ENCODE assay signal across 1 cellular context in genomic region chr2:145692971-145693478, GRCh38.
TF ChIP-seq lines count a peak whose summit lies in the region.

No MANE protein-coding gene starts in this region.

TF ChIP-seq in K562, 482 proteins besides CTCF, POLR2A, EP300 and RAD21 (continued from another document and continues in another):
- TF ChIP-seq CEBPZ (IDR thresholded peaks at IDR 0.05; ENCODE audit: borderline replicate concordance, low read depth, low read length) (no peak), FOXO4 (CRISPR knock-in tag; IDR thresholded peaks at IDR 0.05) (no peak), MYNN (IDR thresholded peaks at IDR 0.05) (peak; percentile 75; the same call in 1 of the 2 replicates), MYNN (CRISPR knock-in tag; IDR thresholded peaks at IDR 0.05) (no peak), PKNOX1 (IDR thresholded peaks at IDR 0.05) (no peak), ZBTB7A (IDR thresholded peaks at IDR 0.05; ENCODE audit: borderline replicate concordance, control insufficient read depth, low read depth, low read length) (peak; percentile 73), MXD1 (CRISPR knock-in tag; IDR thresholded peaks at IDR 0.05; ENCODE audit: borderline replicate concordance, poor library complexity, severe bottlenecking) (no peak), GTF2B (IDR thresholded peaks at IDR 0.05; ENCODE audit: extremely low read depth, insufficient read length) (no peak), AFF1 (IDR thresholded peaks at IDR 0.05; ENCODE audit: low read depth in 1 of 2, partially characterized antibody in 2 of 2) (peak; percentile 44 to 90), MXI1 (IDR thresholded peaks at IDR 0.05; ENCODE audit: low read depth, low read length) (peak; percentile 33; the same call in 1 of the 2 replicates), HSF4 (CRISPR knock-in tag; IDR thresholded peaks at IDR 0.05; ENCODE audit: borderline replicate concordance) (no peak), ZNF41 (CRISPR knock-in tag; conservative IDR thresholded peaks at IDR 0.05) (no peak), VEZF1 (CRISPR knock-in tag; IDR thresholded peaks at IDR 0.05) (peak; percentile 71), SRSF9 (IDR thresholded peaks at IDR 0.05; ENCODE audit: borderline replicate concordance, low read depth, low read length) (no peak), SMAD2 (IDR thresholded peaks at IDR 0.05; ENCODE audit: low read depth, low read length) (no peak), ETS2 (tag; IDR thresholded peaks at IDR 0.05; ENCODE audit: borderline replicate concordance, poor library complexity, severe bottlenecking) (no peak), CEBPB (tag; IDR thresholded peaks at IDR 0.05) (peak; percentile 100), ELF1 (tag; IDR thresholded peaks at IDR 0.05) (no peak; the same call in 1 of the 2 replicates), POLR2AphosphoS5 (IDR thresholded peaks at IDR 0.05; ENCODE audit: control insufficient read depth, insufficient read depth, low read depth, low read length) (peak; percentile 99), FOXP4 (CRISPR knock-in tag; IDR thresholded peaks at IDR 0.05; ENCODE audit: borderline replicate concordance) (no peak), ZBTB40 (IDR thresholded peaks at IDR 0.05) (no peak), ZBTB40 (CRISPR knock-in tag; IDR thresholded peaks at IDR 0.05) (no peak), SRSF1 (IDR thresholded peaks at IDR 0.05; ENCODE audit: low read depth, low read length) (no peak), CTBP1 (IDR thresholded peaks at IDR 0.05; ENCODE audit: borderline replicate concordance) (peak; percentile 95), MCM5 (IDR thresholded peaks at IDR 0.05; ENCODE audit: low read depth) (no peak), GABPB1 (CRISPR knock-in tag; IDR thresholded peaks at IDR 0.05) (peak; percentile 51; the same call in 1 of the 2 replicates), YY1 (IDR thresholded peaks at IDR 0.05; ENCODE audit: borderline replicate concordance in 1 of 3, control insufficient read depth in 1 of 3, extremely low read depth in 1 of 3, insufficient read depth in 3 of 3, insufficient read length in 1 of 3, insufficient replicate concordance in 2 of 3, low read depth in 1 of 3, low read length in 2 of 3) (no peak), MED1 (CRISPR knock-in tag; IDR thresholded peaks at IDR 0.05; ENCODE audit: borderline replicate concordance) (no peak), TAL1 (IDR thresholded peaks at IDR 0.05) (peak; percentile 95), BCOR (IDR thresholded peaks at IDR 0.05) (0 out of 2 replicates have a peak, but pooled peaks have one; percentile 48)
